In the genomic region with DNA sequence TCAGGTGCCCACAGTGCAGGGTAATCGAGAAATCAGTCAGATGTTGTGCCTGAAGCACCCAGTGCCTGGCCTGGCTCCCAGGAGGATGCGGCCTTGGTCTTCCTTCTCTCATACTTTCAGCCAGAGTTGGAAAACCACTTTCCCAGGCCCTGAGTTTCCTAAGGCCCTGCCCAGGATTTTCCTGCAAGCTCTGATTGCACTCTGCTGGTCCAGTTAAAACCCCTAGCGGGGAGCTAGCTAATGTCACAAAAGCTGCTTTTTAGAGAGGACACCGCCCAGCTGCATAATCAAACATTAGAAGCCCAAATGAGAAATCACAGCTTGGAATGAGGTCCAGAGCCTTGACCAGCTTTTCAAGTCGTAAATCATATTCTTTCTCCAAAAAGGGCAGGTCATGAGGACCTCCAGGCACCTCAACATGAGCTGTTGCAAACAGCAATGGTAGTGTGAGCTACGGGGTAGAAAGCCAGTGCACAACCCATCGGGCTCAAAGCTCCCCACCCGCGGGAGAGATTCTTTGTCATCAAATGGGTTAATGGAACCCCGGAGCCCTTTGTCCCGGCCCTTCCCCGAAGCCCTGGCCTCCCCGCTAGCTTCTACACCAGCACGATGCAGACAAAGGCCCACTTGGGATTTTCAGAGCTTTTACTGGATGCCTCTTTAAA, we compare ENCODE assay signal across 21 cellular contexts.
DNase-seq lines count a peak whose midpoint lies in the region; ATAC-seq and TF ChIP-seq lines count a peak whose summit lies in the region.
"Had no signal": no experiment of that assay in that cellular context is flagged by ENCODE, and none has a peak within 500 bp of the region (broad histone marks: within the 10 kb centered on the region; RNA-seq: fewer than 3 reads in every experiment).

No MANE protein-coding gene starts in this region.

- H2AFZ ChIP-seq in ACC112 (ENCODE audit: low read length, unreplicated experiment), result peak overlapping the region; percentile 37
- H2AFZ ChIP-seq: PC-9 had no signal

- H3K27me3 ChIP-seq in ACC112 (ENCODE audit: insufficient read depth, low read length) (no peaks in the 10 kb centered on the region), adipocyte (replicated peaks; ENCODE audit: control insufficient read depth, insufficient read depth, low read length) (no peaks in the 10 kb centered on the region), rectal smooth muscle tissue (ENCODE audit: control insufficient read depth, insufficient read depth, low read length) (no peaks in the 10 kb centered on the region), prostate gland (replicated peaks; ENCODE audit: insufficient read depth) (no peaks in the 10 kb centered on the region), SJCRH30 (no peaks in the 10 kb centered on the region)

- no peak for DNase-seq in adipocyte (ENCODE audit: low read depth)
- DNase-seq in glutamatergic neuron, result no peak
- no peak for DNase-seq in prostate gland (ENCODE audit: low spot score)
- DNase-seq in NCI-H1436 (lab: John Stamatoyannopoulos, UW), result no peak
- no peak for DNase-seq in SJCRH30
- no peak for DNase-seq in stimulated activated naive CD8-positive, alpha-beta T cell treated with anti-CD3 and anti-CD28 coated beads, Interleukin-15, amount 100 ng/mL, for 72 hours
- DNase-seq: activated CD4-positive, CD25-positive, alpha-beta regulatory T cell treated with anti-CD3 and anti-CD28 coated beads, Interleukin-2, amount 50 U/mL, for 72 hours; activated CD8-positive, alpha-beta T cell treated with anti-CD3 and anti-CD28 coated beads, Interleukin-2, amount 10 ng/mL, durations not matched to agents 7 days and 5 days; activated gamma-delta T cell treated with Interleukin-2 at 50 U/mL for 16 hours; central memory CD4-positive, alpha-beta T cell; EL; naive thymus-derived CD4-positive, alpha-beta T cell; NCI-H1105; NCI-H2029 treated with DMSO at 0.1 percent for 48 hours; PC-9; stimulated activated CD4-positive, alpha-beta T cell treated with anti-CD3 and anti-CD28 coated beads, Interleukin-15, amount 100 ng/mL, for 24 hours; stimulated activated CD8-positive, alpha-beta memory T cell treated with anti-CD3 and anti-CD28 coated beads, Interleukin-4, amount 100 ng/mL, for 48 hours; T-cell had no signal

- H3K9ac ChIP-seq in adipocyte (ENCODE audit: low read length) (peak overlapping the region; percentile 71), rectal smooth muscle tissue (ENCODE audit: low read length) (no peak overlapping the region)

- TF ChIP-seq CTCF in glutamatergic neuron (IDR thresholded peaks at IDR 0.05; ENCODE audit: partially characterized antibody, unreplicated experiment) (no peak), prostate gland (IDR thresholded peaks at IDR 0.05) (no peak)

- peaks cover 3% of the 10 kb centered on the region for H3K27me3 Mint-ChIP-seq in glutamatergic neuron (ENCODE audit: unreplicated experiment)
- no peaks in the 10 kb centered on the region for H3K27me3 Mint-ChIP-seq in stimulated activated naive CD8-positive, alpha-beta T cell treated with anti-CD3 and anti-CD28 coated beads, Interleukin-15, amount 100 ng/mL, for 72 hours
- H3K27me3 Mint-ChIP-seq: naive thymus-derived CD4-positive, alpha-beta T cell; T-cell had no signal

- WGBS in prostate gland, result 60% methylated on average over 14 of the region's 14 CpGs

- H3K9me3 ChIP-seq in adipocyte (ENCODE audit: control insufficient read depth, low read length) (no peaks in the 10 kb centered on the region), prostate gland (no peaks in the 10 kb centered on the region), SJCRH30 (replicated peaks) (no peaks in the 10 kb centered on the region)

- H3K9me3 Mint-ChIP-seq in glutamatergic neuron (ENCODE audit: unreplicated experiment), result peaks cover 10% of the 10 kb centered on the region
- H3K9me3 Mint-ChIP-seq in stimulated activated naive CD8-positive, alpha-beta T cell treated with anti-CD3 and anti-CD28 coated beads, Interleukin-15, amount 100 ng/mL, for 72 hours, result peaks cover 0 to 7% of the 10 kb centered on the region in 2 donors
- H3K9me3 Mint-ChIP-seq: T-cell had no signal

- no peak for TF ChIP-seq POLR2A in prostate gland (IDR thresholded peaks at IDR 0.05)

- H3K4me3 ChIP-seq in ACC112 (ENCODE audit: low read depth, low read length) (peak overlapping the region; percentile 49), adipocyte (ENCODE audit: low read length) (peak overlapping the region; percentile 23), rectal smooth muscle tissue (ENCODE audit: low read length) (no peak overlapping the region), prostate gland (no peak overlapping the region), SJCRH30 (no peak overlapping the region)
- H3K4me3 ChIP-seq: PC-9 had no signal

- peaks cover 6% of the 10 kb centered on the region for H3K4me1 Mint-ChIP-seq in glutamatergic neuron (ENCODE audit: low read depth, unreplicated experiment)
- H3K4me1 Mint-ChIP-seq in stimulated activated naive CD8-positive, alpha-beta T cell treated with anti-CD3 and anti-CD28 coated beads, Interleukin-15, amount 100 ng/mL, for 72 hours, result peaks cover 20% of the 10 kb centered on the region

- intact Hi-C loops in prostate gland (cut with DNase I), result no loop called here

- H3K36me3 ChIP-seq in ACC112 (ENCODE audit: insufficient read depth, low read length) (no peaks in the 10 kb centered on the region), adipocyte (ENCODE audit: control insufficient read depth, insufficient read depth, low read length, severe bottlenecking) (no peaks in the 10 kb centered on the region), rectal smooth muscle tissue (ENCODE audit: control insufficient read depth, insufficient read depth, low read length) (no peaks in the 10 kb centered on the region), prostate gland (no peaks in the 10 kb centered on the region), SJCRH30 (no peaks in the 10 kb centered on the region)

- H3K4me1 ChIP-seq in ACC112 (ENCODE audit: control insufficient read depth, insufficient read depth, low read length, unreplicated experiment) (peaks cover 49% of the 10 kb centered on the region), adipocyte (ENCODE audit: control insufficient read depth, insufficient read depth, low read length) (peaks cover 46% of the 10 kb centered on the region), rectal smooth muscle tissue (ENCODE audit: control insufficient read depth, insufficient read depth, low read length) (peaks cover 5% of the 10 kb centered on the region), prostate gland (replicated peaks) (no peaks in the 10 kb centered on the region), SJCRH30 (no peaks in the 10 kb centered on the region)

- H3K4me3 Mint-ChIP-seq in glutamatergic neuron (ENCODE audit: unreplicated experiment), result no peak overlapping the region
- H3K4me3 Mint-ChIP-seq in stimulated activated naive CD8-positive, alpha-beta T cell treated with anti-CD3 and anti-CD28 coated beads, Interleukin-15, amount 100 ng/mL, for 72 hours, result no peak overlapping the region
- H3K4me3 Mint-ChIP-seq: activated CD8-positive, alpha-beta T cell treated with anti-CD3 and anti-CD28 coated beads, Interleukin-2, amount 10 ng/mL, durations not matched to agents 7 days and 5 days; naive thymus-derived CD4-positive, alpha-beta T cell; T-cell had no signal

- H3K27ac ChIP-seq in ACC112 (ENCODE audit: low read depth, low read length) (peak overlapping the region; percentile 97), rectal smooth muscle tissue (ENCODE audit: low read depth, low read length) (peak overlapping the region; percentile 33), prostate gland (no peak overlapping the region), SJCRH30 (no peak overlapping the region)
- H3K27ac ChIP-seq: PC-9 had no signal

- H3K79me2 ChIP-seq in ACC112 (ENCODE audit: control insufficient read depth, insufficient read depth, low read length, unreplicated experiment), result no peaks in the 10 kb centered on the region

- no peak for ATAC-seq in stimulated activated naive CD8-positive, alpha-beta T cell treated with anti-CD3 and anti-CD28 coated beads, Interleukin-15, amount 100 ng/mL, for 72 hours
- ATAC-seq: activated CD8-positive, alpha-beta T cell treated with anti-CD3 and anti-CD28 coated beads, Interleukin-2, amount 10 ng/mL, durations not matched to agents 7 days and 5 days; esophagus mucosa; naive thymus-derived CD4-positive, alpha-beta T cell; T-cell had no signal

- H3K36me3 Mint-ChIP-seq in glutamatergic neuron (ENCODE audit: unreplicated experiment), result peaks cover 8% of the 10 kb centered on the region
- H3K36me3 Mint-ChIP-seq: naive thymus-derived CD4-positive, alpha-beta T cell; T-cell had no signal

- peak overlapping the region; percentile 86 for H3K27ac Mint-ChIP-seq in glutamatergic neuron (ENCODE audit: unreplicated experiment)
- no peak overlapping the region for H3K27ac Mint-ChIP-seq in stimulated activated naive CD8-positive, alpha-beta T cell treated with anti-CD3 and anti-CD28 coated beads, Interleukin-15, amount 100 ng/mL, for 72 hours
- H3K27ac Mint-ChIP-seq: activated CD8-positive, alpha-beta T cell treated with anti-CD3 and anti-CD28 coated beads, Interleukin-2, amount 10 ng/mL, durations not matched to agents 7 days and 5 days; naive thymus-derived CD4-positive, alpha-beta T cell; T-cell had no signal

Comparison
In these comparisons a context has a peak if more than half of its experiments do, and no peak if none do; other contexts are left out.
1. H3K27ac ChIP-seq: peak in ACC112 (single experiment) and rectal smooth muscle tissue (single experiment); none in prostate gland (0 of 2) and SJCRH30 (single experiment).
2. H3K4me3 ChIP-seq: peak in ACC112 (single experiment) and adipocyte (single experiment); none in rectal smooth muscle tissue (single experiment), prostate gland (0 of 2) and SJCRH30 (single experiment).